ENCODE assay signal across 32 cellular contexts in genomic region chr13:78192721-78193120, GRCh38.
DNase-seq lines count a peak whose midpoint lies in the region; ATAC-seq, FAIRE-seq and TF ChIP-seq lines count a peak whose summit lies in the region.
"Had no signal": no experiment of that assay in that cellular context is flagged by ENCODE, and none has a peak within 500 bp of the region (broad histone marks: within the 10 kb centered on the region; RNA-seq: fewer than 3 reads in every experiment).

No MANE protein-coding gene starts in this region.

- TF ChIP-seq POLR2A in thyroid gland (IDR thresholded peaks at IDR 0.05): no peak

- H3K27ac ChIP-seq in AG04450 (ENCODE audit: low read depth, low read length) (no peak overlapping the region), astrocyte (ENCODE audit: low read depth, low read length) (no peak overlapping the region), thyroid gland (no peak overlapping the region)
- H3K27ac ChIP-seq: C4-2B, esophagus squamous epithelium, heart right ventricle, PC-9, prostate gland, SJSA1, upper lobe of right lung had no signal

- DNase-seq in AG04450 (ENCODE audit: low read depth, low spot score) (peak; percentile 16), HFFc6 (peak; percentile 74), astrocyte (ENCODE audit: low read depth) (peak; percentile 78), glomerular visceral epithelial cell (ENCODE audit: extremely low spot score) (peak; percentile 55), thyroid gland (no peak), GM20000 (ENCODE audit: low spot score) (no peak)
- no peak for DNase-seq in activated effector memory CD4-positive, alpha-beta T cell treated with anti-CD3 and anti-CD28 coated beads, Interleukin-2, amount 50 U/mL, for 16 hours
- DNase-seq: 8988T; activated B cell treated with CpG ODN at 0.5 μM for 24 hours; activated CD8-positive, alpha-beta T cell treated with anti-CD3 and anti-CD28 coated beads, Interleukin-2, amount 10 ng/mL, durations not matched to agents 7 days and 5 days; activated naive CD4-positive, alpha-beta T cell treated with anti-CD3 and anti-CD28 coated beads, Interleukin-2, amount 10 ng/mL, durations not matched to agents 7 days and 5 days; activated T-cell treated with anti-CD3 and anti-CD28 coated beads, Interleukin-2, amount 50 U/mL, for 4 hours; aorta; effector memory CD8-positive, alpha-beta T cell; esophagus squamous epithelium; heart right ventricle; MG63; mucosa of descending colon; NCI-H146; PC-9; small intestine; stimulated activated CD4-positive, alpha-beta T cell treated with anti-CD3 and anti-CD28 coated beads, Interleukin-2, amount 100 ng/mL, for 48 hours; upper lobe of right lung had no signal

- peaks cover 79% of the 10 kb centered on the region for H3K4me1 Mint-ChIP-seq in HFFc6 (ENCODE audit: low read depth)
- peaks cover 31% of the 10 kb centered on the region for H3K4me1 Mint-ChIP-seq in astrocyte (ENCODE audit: low read depth, unreplicated experiment)
- H3K4me1 Mint-ChIP-seq: activated B cell treated with CpG ODN at 0.5 μM for 24 hours; activated naive CD4-positive, alpha-beta T cell treated with anti-CD3 and anti-CD28 coated beads, Interleukin-2, amount 10 ng/mL, durations not matched to agents 7 days and 5 days had no signal

- H3K27me3 Mint-ChIP-seq in HFFc6 (ENCODE audit: insufficient read depth) (no peaks in the 10 kb centered on the region), astrocyte (ENCODE audit: low read depth, unreplicated experiment) (no peaks in the 10 kb centered on the region)
- H3K27me3 Mint-ChIP-seq: activated B cell treated with CpG ODN at 0.5 μM for 24 hours; activated naive CD4-positive, alpha-beta T cell treated with anti-CD3 and anti-CD28 coated beads, Interleukin-2, amount 10 ng/mL, durations not matched to agents 7 days and 5 days; effector memory CD8-positive, alpha-beta T cell had no signal

- no peaks in the 10 kb centered on the region for H4K20me1 ChIP-seq in astrocyte (ENCODE audit: insufficient read depth, low read length)

- H3K79me2 ChIP-seq in astrocyte (ENCODE audit: insufficient read depth, low read length): no peaks in the 10 kb centered on the region

- no peaks in the 10 kb centered on the region for H3K36me3 ChIP-seq in astrocyte (ENCODE audit: insufficient read depth, low read length)
- H3K36me3 ChIP-seq in thyroid gland: no peaks in the 10 kb centered on the region
- H3K36me3 ChIP-seq: esophagus squamous epithelium, heart right ventricle, MG63, prostate gland, SJSA1, upper lobe of right lung had no signal

- FAIRE-seq in astrocyte (lab: Jason Lieb, UNC): peak; percentile 76
- FAIRE-seq: G401.6, GM12878, small intestine had no signal

- 87 to 91% methylated on average over 1 of the region's 1 CpG for WGBS in thyroid gland, 2 donors

- intact Hi-C loops in thyroid gland (cut with DNase I): no loop called here

- CTCF ChIA-PET in AG04450 (lab: Charles Lee): interaction anchor here (1.4 kb wide), 1 partner anchor 22 kb away, joined by 4 read pairs; no protein-coding TSS in a partner anchor

- H3K4me3 Mint-ChIP-seq in HFFc6 (0 out of 2 replicates have a peak overlapping the region, but pooled peaks have one; percentile 6), astrocyte (ENCODE audit: unreplicated experiment) (no peak overlapping the region)
- H3K4me3 Mint-ChIP-seq: activated B cell treated with CpG ODN at 0.5 μM for 24 hours; activated CD8-positive, alpha-beta T cell treated with anti-CD3 and anti-CD28 coated beads, Interleukin-2, amount 10 ng/mL, durations not matched to agents 7 days and 5 days; activated naive CD4-positive, alpha-beta T cell treated with anti-CD3 and anti-CD28 coated beads, Interleukin-2, amount 10 ng/mL, durations not matched to agents 7 days and 5 days; activated T-cell treated with anti-CD3 and anti-CD28 coated beads, Interleukin-2, amount 50 U/mL, for 4 hours; effector memory CD8-positive, alpha-beta T cell; neural crest cell; stimulated activated naive CD8-positive, alpha-beta T cell treated with anti-CD3 and anti-CD28 coated beads, Interleukin-15, Interleukin-2, amounts not matched to agents 100 ng/mL and 50 ng/mL, for 24 hours; T-helper 2 cell treated with Interferon-gamma antibody and Interleukin-4, amounts not matched to agents 5 μg/mL and 100 μg/mL, for 36 hours had no signal

- TF ChIP-seq CTCF in AG04450 (IDR thresholded peaks at IDR 0.05; ENCODE audit: low read depth, low read length) (no peak), HFFc6 (IDR thresholded peaks at IDR 0.05) (no peak), astrocyte (IDR thresholded peaks at IDR 0.05; ENCODE audit: insufficient read depth, low read depth, low read length) (no peak), thyroid gland (IDR thresholded peaks at IDR 0.05) (no peak), GM20000 (IDR thresholded peaks at IDR 0.05; ENCODE audit: extremely low read depth, missing control alignments) (no peak)

- no peaks in the 10 kb centered on the region for H3K4me1 ChIP-seq in astrocyte (ENCODE audit: insufficient read depth, low read length)
- H3K4me1 ChIP-seq in thyroid gland: no peaks in the 10 kb centered on the region
- H3K4me1 ChIP-seq: esophagus squamous epithelium, heart right ventricle, prostate gland, SJSA1, upper lobe of right lung had no signal

- no peak overlapping the region for H3K9ac ChIP-seq in astrocyte (ENCODE audit: low read length)

- H3K9me3 Mint-ChIP-seq in HFFc6: no peaks in the 10 kb centered on the region
- H3K9me3 Mint-ChIP-seq in astrocyte (ENCODE audit: unreplicated experiment): no peaks in the 10 kb centered on the region
- H3K9me3 Mint-ChIP-seq: activated B cell treated with CpG ODN at 0.5 μM for 24 hours; activated naive CD4-positive, alpha-beta T cell treated with anti-CD3 and anti-CD28 coated beads, Interleukin-2, amount 10 ng/mL, durations not matched to agents 7 days and 5 days; activated T-cell treated with anti-CD3 and anti-CD28 coated beads, Interleukin-2, amount 50 U/mL, for 4 hours; effector memory CD8-positive, alpha-beta T cell; stimulated activated naive CD8-positive, alpha-beta T cell treated with anti-CD3 and anti-CD28 coated beads, Interleukin-15, Interleukin-2, amounts not matched to agents 100 ng/mL and 50 ng/mL, for 24 hours; T-helper 2 cell treated with Interferon-gamma antibody and Interleukin-4, amounts not matched to agents 5 μg/mL and 100 μg/mL, for 36 hours had no signal

- no peak overlapping the region for H2AFZ ChIP-seq in astrocyte (ENCODE audit: low read depth, low read length)
- H2AFZ ChIP-seq: PC-9 had no signal

- H3K27ac Mint-ChIP-seq in HFFc6 (peak overlapping the region; percentile 50), astrocyte (ENCODE audit: unreplicated experiment) (peak overlapping the region; percentile 29)
- H3K27ac Mint-ChIP-seq: activated B cell treated with CpG ODN at 0.5 μM for 24 hours; activated CD8-positive, alpha-beta T cell treated with anti-CD3 and anti-CD28 coated beads, Interleukin-2, amount 10 ng/mL, durations not matched to agents 7 days and 5 days; activated naive CD4-positive, alpha-beta T cell treated with anti-CD3 and anti-CD28 coated beads, Interleukin-2, amount 10 ng/mL, durations not matched to agents 7 days and 5 days; effector memory CD8-positive, alpha-beta T cell; stimulated activated naive CD8-positive, alpha-beta T cell treated with anti-CD3 and anti-CD28 coated beads, Interleukin-15, Interleukin-2, amounts not matched to agents 100 ng/mL and 50 ng/mL, for 24 hours; T-helper 2 cell treated with Interferon-gamma antibody and Interleukin-4, amounts not matched to agents 5 μg/mL and 100 μg/mL, for 36 hours had no signal

- no peak overlapping the region for H3K4me2 ChIP-seq in astrocyte (ENCODE audit: low read length)
- H3K4me2 ChIP-seq: PC-9 had no signal

- POLR2A ChIA-PET in AG04450 (lab: Yijun Ruan, JAX): no interaction called here

- no peak overlapping the region for H3K4me3 ChIP-seq in AG04450 (ENCODE audit: low read depth, low read length)
- H3K4me3 ChIP-seq in astrocyte (ENCODE audit: insufficient read depth, low read depth, low read length): no peak overlapping the region
- H3K4me3 ChIP-seq in thyroid gland (replicated peaks in 1 of 3): no peak overlapping the region
- H3K4me3 ChIP-seq: esophagus squamous epithelium, GM12878, heart right ventricle, MG63, mucosa of descending colon, PC-9, prostate gland, SJSA1, upper lobe of right lung had no signal

- H3K36me3 Mint-ChIP-seq in HFFc6 (ENCODE audit: low read depth): no peaks in the 10 kb centered on the region
- H3K36me3 Mint-ChIP-seq in astrocyte (ENCODE audit: low read depth, unreplicated experiment): no peaks in the 10 kb centered on the region
- H3K36me3 Mint-ChIP-seq: activated naive CD4-positive, alpha-beta T cell treated with anti-CD3 and anti-CD28 coated beads, Interleukin-2, amount 10 ng/mL, durations not matched to agents 7 days and 5 days had no signal

- no peaks in the 10 kb centered on the region for H3K27me3 ChIP-seq in AG04450 (ENCODE audit: control insufficient read depth, insufficient read depth, low read length)
- no peaks in the 10 kb centered on the region for H3K27me3 ChIP-seq in astrocyte (ENCODE audit: insufficient read depth, low read length)
- H3K27me3 ChIP-seq in thyroid gland: no peaks in the 10 kb centered on the region
- H3K27me3 ChIP-seq: esophagus squamous epithelium, MG63, upper lobe of right lung had no signal

- ATAC-seq in HG02981 (IDR thresholded peaks at IDR 0.05; ENCODE audit: unreplicated experiment): no peak
- ATAC-seq: activated CD8-positive, alpha-beta T cell treated with anti-CD3 and anti-CD28 coated beads, Interleukin-2, amount 10 ng/mL, durations not matched to agents 7 days and 5 days; activated T-cell treated with anti-CD3 and anti-CD28 coated beads, Interleukin-2, amount 50 U/mL, for 4 hours; effector memory CD8-positive, alpha-beta T cell; GM12878; heart right ventricle; mucosa of descending colon; upper lobe of right lung had no signal

- H3K9me3 ChIP-seq in AG04450 (ENCODE audit: control insufficient read depth, insufficient read depth, low read length) (no peaks in the 10 kb centered on the region), astrocyte (ENCODE audit: insufficient read depth, low read depth, low read length) (no peaks in the 10 kb centered on the region), thyroid gland (no peaks in the 10 kb centered on the region)
- H3K9me3 ChIP-seq: esophagus squamous epithelium, heart right ventricle, MG63, mucosa of descending colon, prostate gland, SJSA1, upper lobe of right lung had no signal

Comparison
In these comparisons a context has a peak if more than half of its experiments do, and no peak if none do; other contexts are left out.
1. DNase-seq: peak in AG04450 (single experiment), HFFc6 (single experiment), astrocyte (single experiment) and glomerular visceral epithelial cell (single experiment); none in activated effector memory CD4-positive, alpha-beta T cell treated with anti-CD3 and anti-CD28 coated beads, Interleukin-2, amount 50 U/mL, for 16 hours (single experiment), thyroid gland (0 of 2) and GM20000 (single experiment).